In the genomic region with DNA sequence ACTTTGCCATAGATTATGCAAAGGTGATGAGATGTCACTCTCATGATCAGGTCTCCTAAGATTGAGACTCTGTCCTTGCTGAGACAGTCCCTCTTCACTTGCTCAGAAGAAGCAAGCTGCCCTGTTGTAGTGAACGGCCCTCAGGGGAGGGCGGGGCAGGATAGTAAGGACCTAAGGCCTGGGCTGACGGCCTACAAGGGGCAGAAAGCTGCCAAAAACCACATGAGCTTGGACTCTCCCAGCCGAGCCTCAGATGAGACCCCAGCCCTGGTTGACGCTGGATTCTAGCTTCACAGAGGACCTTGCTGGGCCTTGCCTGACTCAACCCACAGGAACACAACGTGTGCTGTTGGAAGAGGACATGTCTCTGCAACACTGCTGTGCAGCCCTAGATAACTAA, we compare ENCODE assay signal across 19 cellular contexts.
DNase-seq lines count a peak whose midpoint lies in the region; ATAC-seq, FAIRE-seq and TF ChIP-seq lines count a peak whose summit lies in the region.
"Had no signal": no experiment of that assay in that cellular context is flagged by ENCODE, and none has a peak within 500 bp of the region (broad histone marks: within the 10 kb centered on the region; RNA-seq: fewer than 3 reads in every experiment).

No MANE protein-coding gene starts in this region.

- peaks cover 0 to 2% (median 0%) of the 10 kb centered on the region in 6 donors for H3K9me3 Mint-ChIP-seq in immature natural killer cell

- H3K36me3 Mint-ChIP-seq in immature natural killer cell = peaks cover 0 to 10% (median 0%) of the 10 kb centered on the region in 3 donors
- H3K36me3 Mint-ChIP-seq: CD14-positive monocyte; CD4-positive, alpha-beta memory T cell had no signal

- H3K36me3 ChIP-seq in upper lobe of right lung (no peaks in the 10 kb centered on the region), small intestine (ENCODE audit: control insufficient read depth in 2 of 2, insufficient read depth in 2 of 2, low read length in 2 of 2) (no peaks in the 10 kb centered on the region)
- H3K36me3 ChIP-seq: BLaER1 had no signal

- H3K4me3 Mint-ChIP-seq in immature natural killer cell = peak overlapping the region in 3 of 5 donors; percentile 8 to 73 (median 65)
- H3K4me3 Mint-ChIP-seq: CD14-positive monocyte; CD4-positive, alpha-beta memory T cell; IgD-negative memory B cell had no signal

- intact Hi-C loops in upper lobe of right lung (cut with DNase I) = no loop called here

- H3K27me3 ChIP-seq in upper lobe of right lung (no peaks in the 10 kb centered on the region), small intestine (ENCODE audit: control insufficient read depth in 2 of 2, insufficient read depth in 2 of 2, low read length in 2 of 2) (no peaks in the 10 kb centered on the region)
- H3K27me3 ChIP-seq: BLaER1 had no signal

- peaks cover 23 to 30% of the 10 kb centered on the region in 2 donors for H3K4me1 Mint-ChIP-seq in immature natural killer cell
- H3K4me1 Mint-ChIP-seq: CD4-positive, alpha-beta memory T cell; IgD-negative memory B cell had no signal

- H3K9me3 ChIP-seq in upper lobe of right lung (no peaks in the 10 kb centered on the region), small intestine (ENCODE audit: control insufficient read depth, low read depth) (no peaks in the 10 kb centered on the region)
- H3K9me3 ChIP-seq: BLaER1 had no signal

- peak; percentile 21 for ATAC-seq in upper lobe of right lung
- ATAC-seq in GM21529 (IDR thresholded peaks at IDR 0.05; ENCODE audit: unreplicated experiment) = no peak
- no peak for ATAC-seq in GM18867 (IDR thresholded peaks at IDR 0.05; ENCODE audit: unreplicated experiment)
- ATAC-seq: HepG2 had no signal

- H3K27me3 Mint-ChIP-seq in immature natural killer cell (ENCODE audit: low read depth in 3 of 3) = peaks cover 3 to 6% (median 3%) of the 10 kb centered on the region in 3 donors
- H3K27me3 Mint-ChIP-seq: IgD-negative memory B cell had no signal

- TF ChIP-seq CTCF in upper lobe of right lung (IDR thresholded peaks at IDR 0.05) = no peak

- H3K27ac ChIP-seq in upper lobe of right lung (no peak overlapping the region), small intestine (ENCODE audit: low read depth in 1 of 2, low read length in 1 of 2) (no peak overlapping the region)
- H3K27ac ChIP-seq: BLaER1, GM23248 had no signal

- 69 to 82% (median 70%) methylated on average over 6 of the region's 6 CpGs for WGBS in small intestine, 3 donors

- no peak for FAIRE-seq in small intestine (lab: Jason Lieb, UNC)
- FAIRE-seq: GM19239, HepG2 had no signal

- H3K4me3 ChIP-seq in upper lobe of right lung (no peak overlapping the region), small intestine (ENCODE audit: low read depth in 1 of 2, low read length in 2 of 2) (no peak overlapping the region)
- H3K4me3 ChIP-seq: BLaER1, GM23248 had no signal

- H3K27ac Mint-ChIP-seq in immature natural killer cell = no peak overlapping the region
- H3K27ac Mint-ChIP-seq: CD4-positive, alpha-beta memory T cell had no signal

- H3K4me1 ChIP-seq in upper lobe of right lung (no peaks in the 10 kb centered on the region), small intestine (ENCODE audit: control insufficient read depth in 2 of 2, insufficient read depth in 1 of 2, low read depth in 1 of 2, low read length in 1 of 2) (no peaks in the 10 kb centered on the region)

- peak; percentile 32 for DNase-seq in NCI-H748 (lab: John Stamatoyannopoulos, UW; ENCODE audit: unreplicated experiment)
- no peak for DNase-seq in NCI-H748 treated with DMSO at 0.1 percent for 48 hours (lab: John Stamatoyannopoulos, UW)
- no peak for DNase-seq in immature natural killer cell
- DNase-seq in upper lobe of right lung = no peak
- DNase-seq in small intestine = no peak
- DNase-seq: 8988T; CD4-positive, alpha-beta memory T cell; DMS153; DMS79; GF-D8; GM23248; HCEC 1CT had no signal
